ENCODE assay signal across 20 cellular contexts in the genomic region with DNA sequence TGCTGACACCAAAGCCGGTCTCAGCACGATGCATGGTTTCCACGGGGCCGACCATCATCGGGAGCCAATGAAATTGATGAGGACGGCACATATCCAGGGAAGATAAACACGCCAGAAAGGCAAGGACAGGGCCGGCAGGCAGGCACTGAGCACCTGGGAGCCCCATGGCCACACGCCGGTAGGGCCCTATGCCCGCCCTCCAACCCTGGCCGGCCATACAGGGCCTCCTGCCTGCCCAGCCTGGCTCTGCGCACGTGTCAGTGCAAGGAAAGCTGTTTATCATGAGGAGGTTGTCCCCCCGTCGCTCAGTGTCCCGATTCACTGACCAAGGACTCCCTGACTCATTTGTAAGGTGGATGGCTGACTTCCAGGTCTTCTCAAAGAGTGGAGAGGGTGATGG.
DNase-seq lines count a peak whose midpoint lies in the region; ATAC-seq, FAIRE-seq and TF ChIP-seq lines count a peak whose summit lies in the region.
"Had no signal": no experiment of that assay in that cellular context is flagged by ENCODE, and none has a peak within 500 bp of the region (broad histone marks: within the 10 kb centered on the region; RNA-seq: fewer than 3 reads in every experiment).

No MANE protein-coding gene starts in this region.

- no peak for FAIRE-seq in kidney (lab: Jason Lieb, UNC)
- FAIRE-seq: A549, GM12891, GM18507, H54 had no signal

- TF ChIP-seq CTCF in left ventricle myocardium inferior (IDR thresholded peaks at IDR 0.05; ENCODE audit: borderline replicate concordance) = no peak
- no peak for TF ChIP-seq CTCF in adrenal gland (IDR thresholded peaks at IDR 0.05)
- no peak for TF ChIP-seq CTCF in kidney (IDR thresholded peaks at IDR 0.05; ENCODE audit: borderline replicate concordance, extremely low read depth, insufficient read depth)
- no peak for TF ChIP-seq CTCF in WERI-Rb-1 (IDR thresholded peaks at IDR 0.05; ENCODE audit: low read depth, low read length)

- H3K4me1 ChIP-seq in left ventricle myocardium inferior (no peaks in the 10 kb centered on the region), adrenal gland (replicated peaks in 1 of 2) (peaks cover 0 to 3% of the 10 kb centered on the region in 2 donors), kidney (ENCODE audit: control insufficient read depth in 1 of 2, insufficient read depth in 1 of 2, low read depth in 1 of 2, low read length in 2 of 2) (no peaks in the 10 kb centered on the region)
- H3K4me1 ChIP-seq: BE2C, HAP-1 had no signal

- H3K36me3 ChIP-seq in left ventricle myocardium inferior (no peaks in the 10 kb centered on the region), adrenal gland (replicated peaks in 1 of 2) (no peaks in the 10 kb centered on the region), kidney (ENCODE audit: control insufficient read depth in 1 of 2, insufficient read depth in 2 of 2, low read length in 2 of 2) (no peaks in the 10 kb centered on the region), WERI-Rb-1 (no peaks in the 10 kb centered on the region)
- H3K36me3 ChIP-seq: BE2C; BLaER1 treated with 17β-estradiol and CSF1 and Interleukin-3, amounts not matched to agents 10 nM and 100 nM had no signal

- H3K9me3 ChIP-seq in left ventricle myocardium inferior (replicated peaks) (no peaks in the 10 kb centered on the region), adrenal gland (replicated peaks in 1 of 3) (no peaks in the 10 kb centered on the region), kidney (ENCODE audit: control insufficient read depth in 1 of 2, low read length in 2 of 2) (no peaks in the 10 kb centered on the region), WERI-Rb-1 (ENCODE audit: severe bottlenecking) (no peaks in the 10 kb centered on the region)
- H3K9me3 ChIP-seq: A549, BE2C, HAP-1 had no signal

- H3K27me3 ChIP-seq in left ventricle myocardium inferior (ENCODE audit: low read depth) (no peaks in the 10 kb centered on the region), adrenal gland (no peaks in the 10 kb centered on the region), WERI-Rb-1 (ENCODE audit: insufficient read depth, low read depth, severe bottlenecking) (no peaks in the 10 kb centered on the region)
- H3K27me3 ChIP-seq: BE2C; BLaER1 treated with 17β-estradiol and CSF1 and Interleukin-3, amounts not matched to agents 10 nM and 100 nM had no signal

- intact Hi-C loops in Right ventricle myocardium superior (cut with DNase I) = no loop called here
- intact Hi-C loops in left ventricle myocardium inferior (cut with micrococcal nuclease) = no loop called here
- intact Hi-C loops in adrenal gland (cut with DNase I) = no loop called here
- intact Hi-C loops in kidney (cut with DNase I) = no loop called here

- H3K27ac ChIP-seq in left ventricle myocardium inferior (replicated peaks) (no peak overlapping the region), adrenal gland (no peak overlapping the region), kidney (ENCODE audit: low read depth in 2 of 2, low read length in 2 of 2) (no peak overlapping the region), WERI-Rb-1 (no peak overlapping the region)
- H3K27ac ChIP-seq: A549; BLaER1 treated with 17β-estradiol and CSF1 and Interleukin-3, amounts not matched to agents 10 nM and 100 nM had no signal

- no peak for ATAC-seq in Right ventricle myocardium superior (ENCODE audit: poor library complexity)
- ATAC-seq: A549 had no signal

- TF ChIP-seq POLR2A in adrenal gland (IDR thresholded peaks at IDR 0.05) = no peak

- no peak overlapping the region for H3K9ac ChIP-seq in kidney (ENCODE audit: low read length in 2 of 2)
- H3K9ac ChIP-seq: BLaER1 treated with 17β-estradiol and CSF1 and Interleukin-3, amounts not matched to agents 10 nM and 100 nM had no signal

- no peak overlapping the region for H3K4me3 ChIP-seq in left ventricle myocardium inferior
- no peak overlapping the region for H3K4me3 ChIP-seq in adrenal gland
- no peak overlapping the region for H3K4me3 ChIP-seq in kidney (ENCODE audit: low read length in 2 of 2)
- no peak overlapping the region for H3K4me3 ChIP-seq in WERI-Rb-1 (ENCODE audit: low read depth, low read length)
- H3K4me3 ChIP-seq: A549; BLaER1 treated with 17β-estradiol and CSF1 and Interleukin-3, amounts not matched to agents 10 nM and 100 nM; HAP-1 had no signal

- DNase-seq in Right ventricle myocardium superior (peak; percentile 30), left ventricle myocardium inferior (no peak), adrenal gland (peak in 4 of 7 donors; percentile 32 to 57 (median 41)), kidney (peak; percentile 63), WERI-Rb-1 (no peak), NCI-H446 treated with DMSO at 0.1 percent for 48 hours (lab: John Stamatoyannopoulos, UW) (no peak)
- DNase-seq: 8988T; ACHN; AML-193; BE2C; CD4-positive, alpha-beta T cell; GF-D8; GOT3; HFFc6 had no signal

- WGBS in adrenal gland, 4 donors = 62 to 71% (median 65%) methylated on average over 13 to 17 of the region's 17 CpGs

Comparison
In these comparisons a context has a peak if more than half of its experiments do, and no peak if none do; other contexts are left out.
1. DNase-seq: peak in Right ventricle myocardium superior (single experiment), adrenal gland (4 of 7) and kidney (single experiment); none in left ventricle myocardium inferior (single experiment), WERI-Rb-1 (single experiment) and NCI-H446 treated with DMSO at 0.1 percent for 48 hours (single experiment).